ENCODE assay signal across 32 cellular contexts in genomic region chr3:44365952-44366351, GRCh38.
"Had no signal": no experiment of that assay in that cellular context is flagged by ENCODE, and none has a peak within 500 bp of the region (broad histone marks: within the 10 kb centered on the region; RNA-seq: fewer than 3 reads in every experiment).

No MANE protein-coding gene starts in this region.

- H3K36me3 ChIP-seq: breast epithelium, colonic mucosa, WERI-Rb-1 had no signal

- H3K27ac ChIP-seq: breast epithelium, cardiac muscle cell, colonic mucosa, epithelial cell of prostate, esophagus squamous epithelium, gastroesophageal sphincter, WERI-Rb-1 had no signal

- H3K9me3 ChIP-seq: breast epithelium, colonic mucosa, esophagus squamous epithelium, gastroesophageal sphincter had no signal

- H3K4me3 ChIP-seq: breast epithelium, cardiac muscle cell, colonic mucosa, esophagus squamous epithelium, gastroesophageal sphincter had no signal

- DNase-seq: activated B cell treated with CpG ODN at 0.5 μM for 24 hours; activated CD4-positive, alpha-beta T cell treated with anti-CD3 and anti-CD28 coated beads for 48 hours; activated CD4-positive, alpha-beta T cell treated with anti-CD3 and anti-CD28 coated beads, Interleukin-2, amount 50 U/mL, for 1 hour; activated CD4-positive, alpha-beta T cell treated with anti-CD3 and anti-CD28 coated beads, Interleukin-2, amount 50 U/mL, for 48 hours; activated CD8-positive, alpha-beta memory T cell treated with anti-CD3 and anti-CD28 coated beads for 24 hours; activated CD8-positive, alpha-beta T cell treated with anti-CD3 and anti-CD28 coated beads for 36 hours; activated effector memory CD4-positive, alpha-beta T cell treated with Interleukin-2 at 50 U/mL for 16 hours; activated gamma-delta T cell treated with Interleukin-2 at 50 U/mL for 16 hours; activated naive CD4-positive, alpha-beta T cell treated with anti-CD3 and anti-CD28 coated beads, Interleukin-2, amount 50 U/mL, for 16 hours; activated naive CD4-positive, alpha-beta T cell treated with Interleukin-2 at 50 U/mL for 16 hours; activated T-cell treated with anti-CD3 and anti-CD28 coated beads, Interleukin-2, amount 50 U/mL, for 4 hours; amniotic stem cell; anterior cingulate cortex; central memory CD4-positive, alpha-beta T cell; cerebellar nuclear complex; colonic mucosa; effector CD8-positive, alpha-beta T cell; esophagus squamous epithelium; foreskin melanocyte; head of caudate nucleus; T-helper 17 cell; T1000; WERI-Rb-1 had no signal

- ATAC-seq: activated CD4-positive, CD25-positive, alpha-beta regulatory T cell treated with anti-CD3 and anti-CD28 coated beads, Interleukin-2, amount 50 U/mL, for 24 hours; activated CD8-positive, alpha-beta T cell treated with anti-CD3 and anti-CD28 coated beads for 36 hours; activated T-cell treated with anti-CD3 and anti-CD28 coated beads, Interleukin-2, amount 50 U/mL, for 4 hours; activated T-helper 17 cell treated with anti-CD3 and anti-CD28 coated beads, Interleukin-2, amount 50 U/mL, for 72 hours; gastroesophageal sphincter; T-helper 17 cell had no signal

- FAIRE-seq: astrocyte, endometrium, endothelial cell of umbilical vein had no signal

- H3K27me3 ChIP-seq: breast epithelium, cardiac muscle cell, colonic mucosa, esophagus squamous epithelium, gastroesophageal sphincter had no signal

- H3K4me1 ChIP-seq: breast epithelium, colonic mucosa, esophagus squamous epithelium, gastroesophageal sphincter had no signal
